Comparison of ENCODE assay signal across 1 cellular context in the genomic region with DNA sequence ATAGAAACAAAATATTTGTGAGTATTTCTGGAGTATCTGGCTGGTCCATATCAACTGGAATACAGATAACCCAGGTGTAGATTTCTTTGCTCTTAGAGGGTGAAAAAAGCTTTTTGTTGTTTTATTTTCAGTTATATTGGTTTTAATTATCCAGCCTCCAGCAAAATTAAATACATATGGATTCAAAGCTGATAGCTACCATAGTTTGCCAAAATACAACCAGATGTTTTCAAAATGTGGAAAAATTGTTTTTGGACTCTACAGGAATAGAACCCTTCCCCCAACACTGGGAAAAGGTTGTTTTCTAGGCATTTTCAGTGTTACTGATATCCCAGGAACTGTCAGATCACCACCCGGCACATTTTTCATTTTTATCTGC.
TF ChIP-seq lines count a peak whose summit lies in the region.

No MANE protein-coding gene starts in this region.

TF ChIP-seq in K562, 482 proteins besides CTCF, POLR2A, EP300 and RAD21 (continued from another document):
- TF ChIP-seq, protein P1, sequence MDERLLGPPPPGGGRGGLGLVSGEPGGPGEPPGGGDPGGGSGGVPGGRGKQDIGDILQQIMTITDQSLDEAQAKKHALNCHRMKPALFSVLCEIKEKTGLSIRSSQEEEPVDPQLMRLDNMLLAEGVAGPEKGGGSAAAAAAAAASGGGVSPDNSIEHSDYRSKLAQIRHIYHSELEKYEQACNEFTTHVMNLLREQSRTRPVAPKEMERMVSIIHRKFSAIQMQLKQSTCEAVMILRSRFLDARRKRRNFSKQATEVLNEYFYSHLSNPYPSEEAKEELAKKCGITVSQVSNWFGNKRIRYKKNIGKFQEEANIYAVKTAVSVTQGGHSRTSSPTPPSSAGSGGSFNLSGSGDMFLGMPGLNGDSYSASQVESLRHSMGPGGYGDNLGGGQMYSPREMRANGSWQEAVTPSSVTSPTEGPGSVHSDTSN (CRISPR knock-in tag; IDR thresholded peaks at IDR 0.05; ENCODE audit: low read depth): no peak
- TF ChIP-seq, protein P1 (tag; conservative IDR thresholded peaks at IDR 0.05; ENCODE audit: low read depth): 0 out of 2 replicates have a peak, but pooled peaks have one; percentile 22
